In genomic region chr2:20443276-20443920, GRCh38 we compare ENCODE assay signal across 8 cellular contexts. TPM values are rescaled to one million over a fixed set of nuclear protein-coding genes. Genes with fewer than 3 reads are reported as not detected.
DNase-seq lines count a peak whose midpoint lies in the region; ATAC-seq, FAIRE-seq and TF ChIP-seq lines count a peak whose summit lies in the region.

No MANE protein-coding gene starts in this region.

- no peak for ATAC-seq in Right ventricle myocardium inferior

- H3K27me3 ChIP-seq in left ventricle myocardium inferior (ENCODE audit: low read depth), result no peaks in the 10 kb centered on the region

- H3K27ac ChIP-seq in left ventricle myocardium inferior (replicated peaks) (peak overlapping the region; percentile 99), mesodermal cell (ENCODE audit: low read depth, low read length, severe bottlenecking) (peak overlapping the region; percentile 62)

- no peak for DNase-seq in left ventricle myocardium inferior
- DNase-seq in Right ventricle myocardium inferior (ENCODE audit: missing footprints), result no peak
- DNase-seq in NCI-H2196 treated with DMSO at 0.1 percent for 48 hours (lab: John Stamatoyannopoulos, UW; ENCODE audit: unreplicated experiment), result peak; percentile 60
- peak; percentile 13 for DNase-seq in central memory CD4-positive, alpha-beta T cell
- DNase-seq in stimulated activated CD4-positive, alpha-beta T cell treated with anti-CD3 and anti-CD28 coated beads, Interleukin-15, amount 100 ng/mL, for 24 hours, result no peak
- DNase-seq in GM19239 (ENCODE audit: insufficient read length, low spot score), result no peak
- no peak for DNase-seq in nucleus accumbens (lab: John Stamatoyannopoulos, UW)

- H3K4me3 ChIP-seq in left ventricle myocardium inferior (peak overlapping the region; percentile 90), mesodermal cell (ENCODE audit: extremely low read depth, insufficient read depth, low read length, poor library complexity, severe bottlenecking) (no peak overlapping the region)

- TF ChIP-seq CTCF in left ventricle myocardium inferior (IDR thresholded peaks at IDR 0.05; ENCODE audit: borderline replicate concordance), result peak; percentile 74

- WGBS in mesodermal cell (ENCODE audit: insufficient coverage in 2 of 2), 2 experiments, result 88 to 91% methylated on average over 4 to 5 of the region's 6 CpGs

- H3K36me3 ChIP-seq in left ventricle myocardium inferior (peaks cover 10% of the 10 kb centered on the region), mesodermal cell (ENCODE audit: control insufficient read depth, insufficient read depth, low read length) (peaks cover 10% of the 10 kb centered on the region)

- H3K4me1 ChIP-seq in left ventricle myocardium inferior, result peaks cover 50% of the 10 kb centered on the region
- H3K4me1 ChIP-seq in mesodermal cell (ENCODE audit: control insufficient read depth, insufficient read depth, low read length, poor library complexity, severe bottlenecking), result peaks cover 34% of the 10 kb centered on the region

- intact Hi-C loops in left ventricle myocardium inferior (cut with micrococcal nuclease) (loop anchor here (2.0 kb wide), 1 partner anchor 199 kb away; no protein-coding TSS in a partner anchor), Right ventricle myocardium inferior (cut with DNase I) (loop anchor here (1.0 kb wide), 2 partner anchors 192 to 199 kb away; no protein-coding TSS in a partner anchor)

- FAIRE-seq in GM19239 (lab: Jason Lieb, UNC), result no peak

- H3K9me3 ChIP-seq in left ventricle myocardium inferior (replicated peaks) (no peaks in the 10 kb centered on the region), mesodermal cell (ENCODE audit: control insufficient read depth, low read length) (no peaks in the 10 kb centered on the region)

RNA-seq across cellular contexts. Expression of gene RHOB, which starts 3.5 kb away (rescaled TPM):
- total RNA-seq in left ventricle myocardium inferior (193 TPM), Right ventricle myocardium inferior (208 TPM)
- 198 TPM for polyA plus RNA-seq in mesodermal cell (2013, experiment 1 of 2)
- 134 TPM for polyA plus RNA-seq in mesodermal cell (2013, experiment 2 of 2)

Comparison
In these comparisons a context has a peak if more than half of its experiments do, and no peak if none do; other contexts are left out.
1. DNase-seq: peak in NCI-H2196 treated with DMSO at 0.1 percent for 48 hours (single experiment) and central memory CD4-positive, alpha-beta T cell (single experiment); none in left ventricle myocardium inferior (single experiment), Right ventricle myocardium inferior (single experiment), stimulated activated CD4-positive, alpha-beta T cell treated with anti-CD3 and anti-CD28 coated beads, Interleukin-15, amount 100 ng/mL, for 24 hours (single experiment), GM19239 (single experiment) and nucleus accumbens (0 of 56).